ENCODE assay signal across 33 cellular contexts in genomic region chr12:4969405-4969804, GRCh38. TPM values are rescaled to one million over a fixed set of nuclear protein-coding genes. Genes with fewer than 3 reads are reported as not detected.
"Had no signal": no experiment of that assay in that cellular context is flagged by ENCODE, and none has a peak within 500 bp of the region (broad histone marks: within the 10 kb centered on the region; RNA-seq: fewer than 3 reads in every experiment).

No MANE protein-coding gene starts in this region.

- H3K4me1 ChIP-seq: colonic mucosa, esophagus muscularis mucosa, esophagus squamous epithelium, foreskin keratinocyte, gastrocnemius medialis, gastroesophageal sphincter had no signal

- H3K4me3 ChIP-seq: colonic mucosa, coronary artery, dorsolateral prefrontal cortex, esophagus muscularis mucosa, esophagus squamous epithelium, gastrocnemius medialis, gastroesophageal sphincter, heart left ventricle, heart right ventricle had no signal

- H3K27me3 ChIP-seq: colonic mucosa, foreskin keratinocyte, gastrocnemius medialis had no signal

- ATAC-seq: effector memory CD8-positive, alpha-beta T cell; esophagus mucosa; foreskin keratinocyte; gastrocnemius medialis; gastroesophageal sphincter; heart left ventricle; heart right ventricle had no signal

- DNase-seq: colonic mucosa; cortex of kidney; dermis blood vessel endothelial cell; dorsolateral prefrontal cortex; effector CD4-positive, alpha-beta T cell; effector CD8-positive, alpha-beta T cell; effector memory CD4-positive, alpha-beta T cell; effector memory CD8-positive, alpha-beta T cell; endodermal cell; erythroblast; esophagus squamous epithelium; foreskin fibroblast; foreskin keratinocyte; foreskin melanocyte; gastrocnemius medialis; glutamatergic neuron; head of caudate nucleus; heart left ventricle; heart right ventricle had no signal

- H3K27ac ChIP-seq: colonic mucosa, coronary artery, dorsolateral prefrontal cortex, epithelial cell of prostate, esophagus muscularis mucosa, esophagus squamous epithelium, foreskin keratinocyte, gastrocnemius medialis, gastroesophageal sphincter, heart left ventricle, heart right ventricle had no signal

- FAIRE-seq: colon, endometrium, endothelial cell of umbilical vein, frontal cortex had no signal

- H3K9me3 ChIP-seq: colonic mucosa, esophagus muscularis mucosa, esophagus squamous epithelium, gastrocnemius medialis, gastroesophageal sphincter, heart left ventricle, heart right ventricle had no signal

- H3K36me3 ChIP-seq: colonic mucosa, esophagus muscularis mucosa, esophagus squamous epithelium, gastrocnemius medialis, gastroesophageal sphincter, heart left ventricle, heart right ventricle had no signal

RNA-seq across cellular contexts. Expression of gene KCNA1, which starts 59.7 kb away (rescaled TPM):
- total RNA-seq: endodermal cell, endothelial cell of umbilical vein, epithelial cell of proximal tubule, esophagus mucosa, esophagus squamous epithelium, fibroblast of lung, fibroblast of villous mesenchyme, foreskin keratinocyte, gastrocnemius medialis, glomerular endothelial cell had no signal
- polyA plus RNA-seq: endothelial cell of umbilical vein, esophagus, fibroblast of lung, foreskin keratinocyte, heart left ventricle, heart right ventricle had no signal
